ENCODE assay signal across 17 cellular contexts in genomic region chr12:51898937-51899336, GRCh38. TPM values are rescaled to one million over a fixed set of nuclear protein-coding genes. Genes with fewer than 3 reads are reported as not detected.
DNase-seq lines count a peak whose midpoint lies in the region; ATAC-seq lines count a peak whose summit lies in the region.
"Had no signal": no experiment of that assay in that cellular context is flagged by ENCODE, and none has a peak within 500 bp of the region (broad histone marks: within the 10 kb centered on the region; RNA-seq: fewer than 3 reads in every experiment).

No MANE protein-coding gene starts in this region.

- intact Hi-C loops in left cardiac atrium (cut with DNase I): loop anchor here in 1 of 2 donors (5.0 kb wide), 1 partner anchor 83 kb away; no protein-coding TSS in a partner anchor
- intact Hi-C loops in cardiac septum (cut with DNase I): no loop called here

- no peak overlapping the region for H3K4me3 Mint-ChIP-seq in effector memory CD8-positive, alpha-beta T cell
- H3K4me3 Mint-ChIP-seq: T-helper 1 cell treated with Interleukin-12 subunit alpha and Interleukin-12 subunit beta and Interleukin-4 antibody, amounts not matched to agents 30 μg/mL and 1 μg/mL, for 36 hours had no signal

- H3K27ac Mint-ChIP-seq in effector memory CD8-positive, alpha-beta T cell: no peak overlapping the region
- H3K27ac Mint-ChIP-seq: T-helper 1 cell treated with Interleukin-12 subunit alpha and Interleukin-12 subunit beta and Interleukin-4 antibody, amounts not matched to agents 30 μg/mL and 1 μg/mL, for 36 hours had no signal

- peaks cover 0 to 1% of the 10 kb centered on the region in 2 donors for H3K4me1 Mint-ChIP-seq in effector memory CD8-positive, alpha-beta T cell (ENCODE audit: low read depth in 2 of 2)

- ATAC-seq in left cardiac atrium: no peak
- no peak for ATAC-seq in effector memory CD8-positive, alpha-beta T cell (replicated peaks)
- ATAC-seq: A549, gastroesophageal sphincter had no signal

- DNase-seq in left cardiac atrium: peak; percentile 23
- DNase-seq in cardiac septum (ENCODE audit: low spot score): no peak
- DNase-seq in amniotic epithelial cell (ENCODE audit: low read depth): peak; percentile 54
- DNase-seq in iris pigment epithelial cell (ENCODE audit: low read depth): peak; percentile 47
- no peak for DNase-seq in NCI-H1417 (lab: John Stamatoyannopoulos, UW)
- no peak for DNase-seq in NCI-H1092 treated with DMSO at 0.1 percent for 48 hours (lab: John Stamatoyannopoulos, UW)
- DNase-seq in activated gamma-delta T cell (lab: John Stamatoyannopoulos, UW): no peak
- no peak for DNase-seq in effector memory CD8-positive, alpha-beta T cell
- DNase-seq: activated gamma-delta T cell treated with Interleukin-2 at 50 U/mL for 16 hours; effector CD4-positive, alpha-beta T cell; psoas muscle had no signal

- no peaks in the 10 kb centered on the region for H3K9me3 Mint-ChIP-seq in effector memory CD8-positive, alpha-beta T cell
- H3K9me3 Mint-ChIP-seq: T-helper 1 cell treated with Interleukin-12 subunit alpha and Interleukin-12 subunit beta and Interleukin-4 antibody, amounts not matched to agents 30 μg/mL and 1 μg/mL, for 36 hours had no signal

- H3K27me3 Mint-ChIP-seq in effector memory CD8-positive, alpha-beta T cell: peaks cover 33 to 73% of the 10 kb centered on the region in 2 donors

- peaks cover 5% of the 10 kb centered on the region for H3K36me3 Mint-ChIP-seq in effector memory CD8-positive, alpha-beta T cell (ENCODE audit: insufficient read depth)

RNA-seq across cellular contexts. Expression of gene ACVRL1, which starts 8.4 kb away (rescaled TPM):
- total RNA-seq in left cardiac atrium (10 to 100 TPM; 44.0 to 65.2 TPM), cardiac septum (31.1 TPM)

RNA-seq across cellular contexts. Expression of gene ANKRD33, which starts 11.0 kb away (rescaled TPM):
- total RNA-seq in left cardiac atrium (not detected), cardiac septum (not detected)
- total RNA-seq: gastroesophageal sphincter, kidney epithelial cell, myocyte, psoas muscle, suprapubic skin had no signal

RNA-seq across cellular contexts. Expression of gene FIGNL2, which starts 50.4 kb away (rescaled TPM):
- total RNA-seq in left cardiac atrium: under 1 TPM; 0.39 to 0.47 TPM
- total RNA-seq in cardiac septum: 0.32 TPM

RNA-seq across cellular contexts. Expression of gene ACVR1B, which starts 52.6 kb away (rescaled TPM):
- total RNA-seq in left cardiac atrium: 10 to 100 TPM; 13.0 to 19.3 TPM
- total RNA-seq in cardiac septum: 9.3 TPM

Comparison
In these comparisons a context has a peak if more than half of its experiments do, and no peak if none do; other contexts are left out.
1. DNase-seq: peak in left cardiac atrium (single experiment), amniotic epithelial cell (single experiment) and iris pigment epithelial cell (single experiment); none in cardiac septum (single experiment), NCI-H1417 (0 of 3), NCI-H1092 treated with DMSO at 0.1 percent for 48 hours (single experiment), activated gamma-delta T cell (single experiment) and effector memory CD8-positive, alpha-beta T cell (0 of 3).